ENCODE assay signal across 16 cellular contexts in genomic region chr16:84913315-84913714, GRCh38.
A peak's percentile ranks its signal among the peaks of the same experiment; 100 is the strongest.
DNase-seq lines count a peak whose midpoint lies in the region; ATAC-seq, FAIRE-seq and TF ChIP-seq lines count a peak whose summit lies in the region.
"Had no signal": no experiment of that assay in that cellular context is flagged by ENCODE, and none has a peak within 500 bp of the region (broad histone marks: within the 10 kb centered on the region; RNA-seq: fewer than 3 reads in every experiment).

No MANE protein-coding gene starts in this region.

- H4K20me1 ChIP-seq in K562 (replicated peaks; ENCODE audit: control insufficient read depth, insufficient read depth, low read length), result peaks cover 9% of the 10 kb centered on the region; the same call in 1 of the 2 replicates

- 2% methylated on average over 6 of the region's 6 CpGs for WGBS in K562 (ENCODE audit: insufficient coverage, low coverage, missing lambda C conversion rate)

- H3K4me1 ChIP-seq in K562 (replicated peaks in 1 of 2; ENCODE audit: control insufficient read depth in 2 of 2, insufficient read depth in 2 of 2, low read length in 2 of 2) (peaks cover 3 to 7% of the 10 kb centered on the region in 2 experiments; a peak in 3 of 5 replicates), lower lobe of right lung (peaks cover 34% of the 10 kb centered on the region)

- H3K4me2 ChIP-seq in K562 (ENCODE audit: insufficient read depth, low read length), result no peak overlapping the region

- H3K9me3 ChIP-seq in K562 (replicated peaks; ENCODE audit: control insufficient read depth, insufficient read depth, low read depth, low read length) (no peaks in the 10 kb centered on the region), lower lobe of right lung (no peaks in the 10 kb centered on the region)

- no peaks in the 10 kb centered on the region for H3K9me1 ChIP-seq in K562 (ENCODE audit: control insufficient read depth, insufficient read depth, low read length)

- H3K36me3 ChIP-seq in K562 (ENCODE audit: control insufficient read depth, insufficient read depth, low read length) (no peaks in the 10 kb centered on the region), lower lobe of right lung (no peaks in the 10 kb centered on the region)
- H3K36me3 ChIP-seq: cardiac muscle cell had no signal

- no peak overlapping the region for H2AFZ ChIP-seq in K562 (ENCODE audit: low read depth, low read length)

- TF ChIP-seq EP300 in K562 (IDR thresholded peaks at IDR 0.05; ENCODE audit: low read length), result no peak

- DNase-seq in NCI-H146 (lab: John Stamatoyannopoulos, UW) (peak; percentile 5), NCI-H146 treated with DMSO at 0.1 percent for 48 hours (lab: John Stamatoyannopoulos, UW; ENCODE audit: unreplicated experiment) (no peak), K562 (ENCODE audit: extremely low read depth in 1 of 4, low spot score in 3 of 4) (peak in 3 of 4 experiments; percentile 55 to 69 (median 66)), lower lobe of right lung (no peak), ureter (ENCODE audit: low spot score) (peak; percentile 66), D341Med (ENCODE audit: low spot score) (no peak), AML-193 (lab: John Stamatoyannopoulos, UW) (no peak)
- DNase-seq in stimulated activated CD4-positive, alpha-beta T cell treated with anti-CD3 and anti-CD28 coated beads, Interleukin-4, amount 100 ng/mL, for 4 hours, result no peak
- DNase-seq: activated naive CD4-positive, alpha-beta T cell treated with anti-CD3 and anti-CD28 coated beads, Interleukin-2, amount 50 U/mL, for 16 hours; Calu3; kidney glomerular epithelial cell; naive B cell; stimulated activated naive CD4-positive, alpha-beta T cell treated with Interleukin-2 at 50 U/mL for 16 hours; SW 1271 had no signal

- in situ Hi-C loops in K562 (cut with MboI), result no loop called here

- H3K9ac ChIP-seq in K562 (ENCODE audit: insufficient read depth in 1 of 2, low read depth in 2 of 2, low read length in 2 of 2), result peak overlapping the region in 1 of 2 experiments; percentile 56; a peak in 1 of 4 replicates

- no peaks in the 10 kb centered on the region for H3K79me2 ChIP-seq in K562 (ENCODE audit: control insufficient read depth, insufficient read depth, low read length)

- H3K27me3 ChIP-seq in K562 (ENCODE audit: control insufficient read depth in 2 of 2, insufficient read depth in 2 of 2, low read length in 2 of 2) (peaks cover 68 to 96% of the 10 kb centered on the region in 2 experiments), lower lobe of right lung (ENCODE audit: low read depth) (peaks cover 10% of the 10 kb centered on the region)

- H3K27ac ChIP-seq in K562 (ENCODE audit: extremely low read depth, low read depth, low read length) (no peak overlapping the region), lower lobe of right lung (no peak overlapping the region)
- H3K27ac ChIP-seq: cardiac muscle cell had no signal

- peak; percentile 75 for ATAC-seq in K562
- ATAC-seq in lower lobe of right lung, result peak; percentile 25 to 29
- ATAC-seq: WTC11 had no signal

- CTCF ChIA-PET in K562 (lab: Yijun Ruan, JAX; ENCODE audit: low intra/inter-chr PET ratio), result no interaction called here

- BruUV-seq in K562 (replicated peaks; lab: Mats Ljungman, UMichigan), result no TSS peak

- no peak for TF ChIP-seq POLR2A in K562 (conservative IDR thresholded peaks at IDR 0.05)

- POLR2A ChIA-PET in K562 (lab: Yijun Ruan, JAX), result interaction anchor here (0.8 kb wide), 1 partner anchor 28 kb away, joined by 3 read pairs; no protein-coding TSS in a partner anchor

- H3K4me3 ChIP-seq in K562 (no peak overlapping the region), lower lobe of right lung (no peak overlapping the region)
- H3K4me3 ChIP-seq: cardiac muscle cell had no signal

- TF ChIP-seq RAD21 in K562 (CRISPR knock-in tag; conservative IDR thresholded peaks at IDR 0.05 in 1 of 2, IDR thresholded peaks at IDR 0.05 in 1 of 2), result no peak

- FAIRE-seq in K562 (lab: Jason Lieb, UNC), result no peak

- intact Hi-C loops in K562 (cut with micrococcal nuclease), result no loop called here
- intact Hi-C loops in lower lobe of right lung (cut with DNase I), result no loop called here

- no peak for TF ChIP-seq CTCF in K562 (IDR thresholded peaks at IDR 0.05 in 2 of 3, conservative IDR thresholded peaks at IDR 0.05 in 1 of 3; ENCODE audit: insufficient read depth in 2 of 3, low read depth in 1 of 3, low read length in 3 of 3)
- no peak for TF ChIP-seq CTCF in lower lobe of right lung (IDR thresholded peaks at IDR 0.05)

TF ChIP-seq in K562, 482 proteins besides CTCF, POLR2A, EP300 and RAD21 (continues in another document):
- TF ChIP-seq SRF (CRISPR knock-in tag; IDR thresholded peaks at IDR 0.05), result no peak
- TF ChIP-seq POLR2H (tag; IDR thresholded peaks at IDR 0.05; ENCODE audit: low read depth), result no peak
- no peak for TF ChIP-seq ZBTB17 (CRISPR knock-in tag; IDR thresholded peaks at IDR 0.05)
- no peak for TF ChIP-seq XRCC5 (IDR thresholded peaks at IDR 0.05; ENCODE audit: low read depth, low read length)
- TF ChIP-seq ETV6 (IDR thresholded peaks at IDR 0.05; ENCODE audit: borderline replicate concordance in 1 of 2, low read depth in 2 of 2, low read length in 1 of 2), result no peak
- TF ChIP-seq ETV6 (CRISPR knock-in tag; IDR thresholded peaks at IDR 0.05; ENCODE audit: borderline replicate concordance), result no peak
- no peak for TF ChIP-seq SNRNP70 (optimal IDR thresholded peaks at IDR 0.05; ENCODE audit: low read depth, low read length)
- TF ChIP-seq BRF2 (IDR thresholded peaks at IDR 0.05; ENCODE audit: borderline replicate concordance, insufficient read depth, insufficient read length), result no peak
- peak; percentile 71 for TF ChIP-seq GATA2 (CRISPR knock-in tag; IDR thresholded peaks at IDR 0.05)
- TF ChIP-seq CEBPG (CRISPR knock-in tag; IDR thresholded peaks at IDR 0.05), result peak; percentile 45; the same call in 1 of the 2 replicates
- TF ChIP-seq CEBPG (tag; conservative IDR thresholded peaks at IDR 0.05 in 1 of 2, IDR thresholded peaks at IDR 0.05 in 1 of 2), result peak; percentile 36 to 72; a peak in 3 of 4 replicates
- TF ChIP-seq KAT7 (CRISPR knock-in tag; IDR thresholded peaks at IDR 0.05; ENCODE audit: borderline replicate concordance), result no peak
- peak; percentile 79 for TF ChIP-seq ARID1B (IDR thresholded peaks at IDR 0.05)
- TF ChIP-seq HDGF (IDR thresholded peaks at IDR 0.05), result no peak
- TF ChIP-seq MNT (conservative IDR thresholded peaks at IDR 0.05), result no peak
- no peak for TF ChIP-seq ZNF592 (IDR thresholded peaks at IDR 0.05)
- TF ChIP-seq RHOXF2B (CRISPR knock-in tag; conservative IDR thresholded peaks at IDR 0.05), result no peak
- peak; percentile 42; the same call in 1 of the 2 replicates for TF ChIP-seq STAT5A (IDR thresholded peaks at IDR 0.05; ENCODE audit: borderline replicate concordance, low read length)
- TF ChIP-seq SLC30A9 (CRISPR knock-in tag; IDR thresholded peaks at IDR 0.05), result no peak
- no peak for TF ChIP-seq TAF9B (IDR thresholded peaks at IDR 0.05; ENCODE audit: partially characterized antibody)
- peak; percentile 13; the same call in 1 of the 2 replicates for TF ChIP-seq SMARCA4 (IDR thresholded peaks at IDR 0.05)

Comparison
In these comparisons a context has a peak if more than half of its experiments do, and no peak if none do; other contexts are left out.
1. DNase-seq: peak in NCI-H146 (single experiment), K562 (3 of 4) and ureter (single experiment); none in NCI-H146 treated with DMSO at 0.1 percent for 48 hours (single experiment), lower lobe of right lung (single experiment), D341Med (single experiment), AML-193 (0 of 2) and stimulated activated CD4-positive, alpha-beta T cell treated with anti-CD3 and anti-CD28 coated beads, Interleukin-4, amount 100 ng/mL, for 4 hours (0 of 2).